Comparison of ENCODE assay signal across 13 cellular contexts in the genomic region with DNA sequence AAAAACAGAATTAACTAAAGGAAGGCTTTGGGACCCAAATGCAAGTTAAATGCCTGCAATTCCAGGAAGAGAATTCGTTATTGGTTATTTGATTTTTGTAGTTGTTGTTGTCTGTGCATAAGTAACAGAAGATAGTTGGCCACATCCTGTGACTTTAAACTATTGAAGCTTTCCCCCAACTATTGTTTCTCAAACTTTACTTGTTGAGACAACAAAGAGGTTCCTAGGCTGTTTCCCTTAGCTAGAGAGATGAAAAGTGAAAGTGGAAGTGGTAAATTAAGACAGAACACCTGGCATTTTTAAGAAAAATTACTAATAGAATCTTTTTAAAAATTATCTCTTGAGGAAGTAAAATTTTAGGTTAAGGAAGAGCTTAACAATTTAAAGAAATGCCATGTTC.
DNase-seq lines count a peak whose midpoint lies in the region; ATAC-seq lines count a peak whose summit lies in the region.
"Had no signal": no experiment of that assay in that cellular context is flagged by ENCODE, and none has a peak within 500 bp of the region (broad histone marks: within the 10 kb centered on the region; RNA-seq: fewer than 3 reads in every experiment).

No MANE protein-coding gene starts in this region.

- H3K9me3 Mint-ChIP-seq in activated naive CD4-positive, alpha-beta T cell treated with anti-CD3 and anti-CD28 coated beads, Interleukin-2, amount 10 ng/mL, durations not matched to agents 7 days and 5 days: no peaks in the 10 kb centered on the region
- H3K9me3 Mint-ChIP-seq in activated naive CD4-positive, alpha-beta T cell treated with anti-CD3 and anti-CD28 coated beads, Interleukin-2, amount 50 U/mL, for 72 hours: no peaks in the 10 kb centered on the region
- H3K9me3 Mint-ChIP-seq: activated T-cell treated with anti-CD3 and anti-CD28 coated beads, Interleukin-2, amount 50 U/mL, for 72 hours had no signal

- H3K27me3 Mint-ChIP-seq in activated naive CD4-positive, alpha-beta T cell treated with anti-CD3 and anti-CD28 coated beads, Interleukin-2, amount 10 ng/mL, durations not matched to agents 7 days and 5 days: no peaks in the 10 kb centered on the region

- intact Hi-C loops in posterior vena cava (cut with DNase I): no loop called here

- peak overlapping the region; percentile 82 for H3K27ac Mint-ChIP-seq in activated naive CD4-positive, alpha-beta T cell treated with anti-CD3 and anti-CD28 coated beads, Interleukin-2, amount 10 ng/mL, durations not matched to agents 7 days and 5 days
- H3K27ac Mint-ChIP-seq in activated naive CD4-positive, alpha-beta T cell treated with anti-CD3 and anti-CD28 coated beads, Interleukin-2, amount 50 U/mL, for 72 hours: no peak overlapping the region
- H3K27ac Mint-ChIP-seq: activated T-cell treated with anti-CD3 and anti-CD28 coated beads, Interleukin-2, amount 50 U/mL, for 72 hours had no signal

- H3K4me3 Mint-ChIP-seq in activated naive CD4-positive, alpha-beta T cell treated with anti-CD3 and anti-CD28 coated beads, Interleukin-2, amount 10 ng/mL, durations not matched to agents 7 days and 5 days: no peak overlapping the region
- H3K4me3 Mint-ChIP-seq: activated T-cell treated with anti-CD3 and anti-CD28 coated beads, Interleukin-2, amount 50 U/mL, for 72 hours had no signal

- CTCF ChIA-PET in activated naive CD4-positive, alpha-beta T cell treated with anti-CD3 and anti-CD28 coated beads, Interleukin-2, amount 10 ng/mL, durations not matched to agents 7 days and 5 days (lab: Charles Lee): no interaction called here

- H3K36me3 Mint-ChIP-seq in activated naive CD4-positive, alpha-beta T cell treated with anti-CD3 and anti-CD28 coated beads, Interleukin-2, amount 10 ng/mL, durations not matched to agents 7 days and 5 days: no peaks in the 10 kb centered on the region
- H3K36me3 Mint-ChIP-seq in activated naive CD4-positive, alpha-beta T cell treated with anti-CD3 and anti-CD28 coated beads, Interleukin-2, amount 50 U/mL, for 72 hours: no peaks in the 10 kb centered on the region

- DNase-seq in activated naive CD4-positive, alpha-beta T cell treated with anti-CD3 and anti-CD28 coated beads, Interleukin-2, amount 10 ng/mL, durations not matched to agents 7 days and 5 days: no peak
- DNase-seq in activated naive CD4-positive, alpha-beta T cell treated with anti-CD3 and anti-CD28 coated beads, Interleukin-2, amount 50 U/mL, for 72 hours (ENCODE audit: low spot score in 2 of 2): no peak
- DNase-seq in NCI-H446 (lab: John Stamatoyannopoulos, UW) (no peak), posterior vena cava (ENCODE audit: low spot score) (no peak), HuH-7.5 (ENCODE audit: low spot score) (no peak), RPMI8226 (no peak)
- DNase-seq: activated T-cell treated with anti-CD3 and anti-CD28 coated beads, Interleukin-2, amount 50 U/mL, for 72 hours; GOT3; head of caudate nucleus; lower lobe of right lung had no signal

- ATAC-seq in activated naive CD4-positive, alpha-beta T cell treated with anti-CD3 and anti-CD28 coated beads, Interleukin-2, amount 50 U/mL, for 72 hours: no peak
- ATAC-seq in GM21825 (IDR thresholded peaks at IDR 0.05; ENCODE audit: unreplicated experiment) (peak; percentile 96), HG03139 (IDR thresholded peaks at IDR 0.05; ENCODE audit: unreplicated experiment) (peak; percentile 92)
- ATAC-seq: A549; activated T-cell treated with anti-CD3 and anti-CD28 coated beads, Interleukin-2, amount 50 U/mL, for 72 hours; lower lobe of right lung had no signal

- H3K4me1 Mint-ChIP-seq in activated naive CD4-positive, alpha-beta T cell treated with anti-CD3 and anti-CD28 coated beads, Interleukin-2, amount 10 ng/mL, durations not matched to agents 7 days and 5 days: peaks cover 8% of the 10 kb centered on the region

Comparison
In these comparisons a context has a peak if more than half of its experiments do, and no peak if none do; other contexts are left out.
1. ATAC-seq: peak in GM21825 (single experiment) and HG03139 (single experiment); none in activated naive CD4-positive, alpha-beta T cell treated with anti-CD3 and anti-CD28 coated beads, Interleukin-2, amount 50 U/mL, for 72 hours (0 of 2).